1 cellular context compared by ENCODE assay signal in the genomic region with DNA sequence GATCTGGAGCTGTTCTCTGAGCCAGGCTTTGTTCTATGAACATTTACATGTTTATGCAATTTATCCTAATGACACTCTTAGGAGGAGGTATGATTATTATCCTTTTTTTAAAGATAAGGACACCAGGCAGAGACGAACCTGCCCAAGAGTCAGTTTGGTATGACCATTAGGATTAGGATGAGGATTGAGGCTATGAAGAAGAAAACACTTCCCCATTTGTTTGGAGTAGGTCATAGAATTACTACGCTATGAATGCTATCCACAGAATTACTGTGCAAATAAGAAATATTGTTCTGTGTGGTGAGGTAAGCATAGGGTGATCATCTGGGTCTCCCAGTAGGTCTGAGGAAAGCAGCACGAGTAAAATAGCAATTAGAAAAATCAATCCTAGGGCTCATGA.
TF ChIP-seq lines count a peak whose summit lies in the region.

No MANE protein-coding gene starts in this region.

TF ChIP-seq in SK-N-SH, 30 proteins besides CTCF, POLR2A, EP300 and RAD21:
- TF ChIP-seq FOXJ3 (CRISPR knock-in tag; IDR thresholded peaks at IDR 0.05): no peak
